ENCODE assay signal across 1 cellular context in genomic region chr19:49359851-49360845, GRCh38.
TF ChIP-seq lines count a peak whose summit lies in the region.

No MANE protein-coding gene starts in this region.

TF ChIP-seq in GM23338, 12 proteins besides CTCF, POLR2A, EP300 and RAD21 (continued from another document):
- TF ChIP-seq ZNF462 (CRISPR knock-in tag; IDR thresholded peaks at IDR 0.05): no peak
